ENCODE assay signal across 6 cellular contexts in the genomic region with DNA sequence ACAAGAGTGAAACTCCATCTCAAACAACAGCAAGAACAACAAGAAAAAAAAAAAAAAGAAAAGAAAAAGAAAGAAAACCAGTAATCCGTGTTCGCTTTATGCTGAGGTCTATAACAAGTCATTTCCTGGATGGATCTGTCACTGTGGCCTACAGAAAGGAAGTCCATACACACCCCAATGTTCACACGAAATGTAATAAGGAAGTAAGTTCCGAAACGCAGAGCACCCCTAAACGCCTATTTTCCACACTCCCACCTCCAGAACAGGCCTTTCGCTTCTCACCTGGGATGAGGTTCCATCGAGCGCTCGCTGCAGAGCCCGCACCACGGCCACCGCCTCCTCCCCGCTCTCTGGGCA. TPM values are rescaled to one million over a fixed set of nuclear protein-coding genes. Genes with fewer than 3 reads are reported as not detected.
DNase-seq lines count a peak whose midpoint lies in the region; ATAC-seq and TF ChIP-seq lines count a peak whose summit lies in the region.

No MANE protein-coding gene starts in this region.

- WGBS in endodermal cell (ENCODE audit: insufficient coverage in 1 of 2, insufficient read length in 1 of 2), 2 experiments, result 1 to 3% methylated on average over 11 to 14 of the region's 14 CpGs

- peaks cover 21% of the 10 kb centered on the region for H3K9me3 Mint-ChIP-seq in endodermal cell

- peak overlapping the region; percentile 77 for H3K27ac ChIP-seq in endodermal cell (ENCODE audit: low read depth, low read length)
- H3K27ac ChIP-seq in skin epidermis, result peak overlapping the region; percentile 78 to 99 (median 92)

- H3K4me3 Mint-ChIP-seq in endodermal cell, result peak overlapping the region; percentile 97

- in situ Hi-C loops in GM13977 (cut with MboI; ENCODE audit: low pct_unique_long_range_greater_than_20kb, low sequenced_read_pairs, unreplicated experiment), result no loop called here

- H3K4me1 ChIP-seq in endodermal cell (ENCODE audit: control insufficient read depth, insufficient read depth, low read length), result no peaks in the 10 kb centered on the region

- DNase-seq in GM13977 (ENCODE audit: low spot score), result peak; percentile 36
- DNase-seq in MG63, result no peak
- no peak for DNase-seq in endodermal cell

- H3K4me3 ChIP-seq in MG63 (peak overlapping the region; percentile 76), endodermal cell (ENCODE audit: low read length) (peak overlapping the region; percentile 98), skin epidermis (peak overlapping the region; percentile 57 to 96 (median 76))

- peak overlapping the region; percentile 99 for H3K27ac Mint-ChIP-seq in endodermal cell

- H3K36me3 ChIP-seq in MG63, result peaks cover 20% of the 10 kb centered on the region
- H3K36me3 ChIP-seq in endodermal cell (ENCODE audit: control insufficient read depth, insufficient read depth, low read length), result peaks cover 19% of the 10 kb centered on the region

- H3K9me3 ChIP-seq in MG63 (no peaks in the 10 kb centered on the region; the same call in 1 of the 2 replicates), endodermal cell (ENCODE audit: control insufficient read depth, low read length) (peaks cover 11% of the 10 kb centered on the region)

- ATAC-seq in GM21576 (IDR thresholded peaks at IDR 0.05; ENCODE audit: unreplicated experiment) (no peak), GM21360 (IDR thresholded peaks at IDR 0.05; ENCODE audit: unreplicated experiment) (no peak)

- no peaks in the 10 kb centered on the region for H3K27me3 Mint-ChIP-seq in endodermal cell (ENCODE audit: insufficient read depth)

- peak overlapping the region; percentile 71 for H3K9ac ChIP-seq in endodermal cell (ENCODE audit: extremely low read depth, low read length, poor library complexity, severe bottlenecking)

- H3K27me3 ChIP-seq in MG63 (no peaks in the 10 kb centered on the region), endodermal cell (ENCODE audit: control insufficient read depth, insufficient read depth, low read length, poor library complexity, severe bottlenecking) (no peaks in the 10 kb centered on the region)

- H3K4me1 Mint-ChIP-seq in endodermal cell, result peaks cover 16% of the 10 kb centered on the region

- TF ChIP-seq CTCF in GM13977 (IDR thresholded peaks at IDR 0.05; ENCODE audit: extremely low read depth, insufficient read depth, missing control alignments) (peak; percentile 0), endodermal cell (conservative IDR thresholded peaks at IDR 0.05) (no peak)

- H3K36me3 Mint-ChIP-seq in endodermal cell (ENCODE audit: low read depth), result peaks cover 37% of the 10 kb centered on the region

RNA-seq across cellular contexts. Expression of a gene that starts 0.7 kb away (rescaled TPM):
- 10.4 and 13.3 TPM in 2 replicates for total RNA-seq in MG63 (2014; rRNA removed; shearing (Covaris generic); ENCODE audit: low replicate concordance)
- total RNA-seq in endodermal cell, result 10 to 100 TPM; 21.0 to 22.0 TPM
- 14.2 TPM for polyA plus RNA-seq in endodermal cell (2013, experiment 1 of 2)
- 11.8 TPM for polyA plus RNA-seq in endodermal cell (2013, experiment 2 of 2)

RNA-seq across cellular contexts. Expression of a gene that starts 5.1 kb away (rescaled TPM):
- 4.4 and 9.4 TPM in 2 replicates for total RNA-seq in MG63 (2014; rRNA removed; shearing (Covaris generic); ENCODE audit: low replicate concordance)
- total RNA-seq in endodermal cell, result 10 to 100 TPM; 14.9 to 18.2 TPM
- polyA plus RNA-seq in endodermal cell (2013, experiment 1 of 2), result 15.5 TPM
- polyA plus RNA-seq in endodermal cell (2013, experiment 2 of 2), result 15.6 TPM

RNA-seq across cellular contexts. Expression of a gene that starts 26.6 kb away (rescaled TPM):
- 4.2 and 5.0 TPM in 2 replicates for total RNA-seq in MG63 (2014; rRNA removed; shearing (Covaris generic); ENCODE audit: low replicate concordance)
- 10 to 100 TPM; 13.7 to 16.5 TPM for total RNA-seq in endodermal cell
- 14.0 TPM for polyA plus RNA-seq in endodermal cell (2013, experiment 1 of 2)
- polyA plus RNA-seq in endodermal cell (2013, experiment 2 of 2), result 11.0 TPM

RNA-seq across cellular contexts. Expression of a gene that starts 33.4 kb away (rescaled TPM):
- 1,206 and 1,207 TPM in 2 replicates for total RNA-seq in MG63 (2014; rRNA removed; shearing (Covaris generic); ENCODE audit: low replicate concordance)
- 100 to 1,000 TPM; 455 to 472 TPM for total RNA-seq in endodermal cell
- polyA plus RNA-seq in endodermal cell (2013, experiment 1 of 2), result 477 TPM
- 427 TPM for polyA plus RNA-seq in endodermal cell (2013, experiment 2 of 2)

RNA-seq across cellular contexts. Expression of a gene that starts 52.6 kb away (rescaled TPM):
- 0.72 and 5.1 TPM in 2 replicates for total RNA-seq in MG63 (2014; rRNA removed; shearing (Covaris generic); ENCODE audit: low replicate concordance)
- total RNA-seq in endodermal cell, result 1 to 10 TPM; 7.7 to 8.3 TPM
- 14.6 TPM for polyA plus RNA-seq in endodermal cell (2013, experiment 1 of 2)
- 14.9 TPM for polyA plus RNA-seq in endodermal cell (2013, experiment 2 of 2)
